1 cellular context compared by ENCODE assay signal in genomic region chr6:13229205-13230085, GRCh38.
TF ChIP-seq lines count a peak whose summit lies in the region.

No MANE protein-coding gene starts in this region.

TF ChIP-seq in HepG2, 621 proteins besides CTCF, POLR2A, EP300 and RAD21 (continued from another document):
- TF ChIP-seq, protein P1, sequence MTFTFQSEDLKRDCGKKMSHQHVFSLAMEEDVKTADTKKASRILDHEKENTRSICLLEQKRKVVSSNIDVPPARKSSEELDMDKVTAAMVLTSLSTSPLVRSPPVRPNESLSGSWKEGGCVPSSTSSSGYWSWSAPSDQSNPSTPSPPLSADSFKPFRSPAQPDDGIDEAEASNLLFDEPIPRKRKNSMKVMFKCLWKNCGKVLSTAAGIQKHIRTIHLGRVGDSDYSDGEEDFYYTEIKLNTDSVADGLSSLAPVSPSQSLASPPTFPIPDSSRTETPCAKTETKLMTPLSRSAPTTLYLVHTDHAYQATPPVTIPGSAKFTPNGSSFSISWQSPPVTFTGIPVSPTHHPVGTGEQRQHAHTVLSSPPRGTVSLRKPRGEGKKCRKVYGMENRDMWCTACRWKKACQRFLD (CRISPR knock-in tag; IDR thresholded peaks at IDR 0.05; ENCODE audit: borderline replicate concordance), result 0 out of 2 replicates have a peak, but pooled peaks have one; percentile 68
- TF ChIP-seq ARID2 (CRISPR knock-in tag; IDR thresholded peaks at IDR 0.05; ENCODE audit: borderline replicate concordance) (no peak), KDM5B (CRISPR knock-in tag; IDR thresholded peaks at IDR 0.05; ENCODE audit: borderline replicate concordance) (no peak), ZBTB46 (CRISPR knock-in tag; IDR thresholded peaks at IDR 0.05; ENCODE audit: borderline replicate concordance) (no peak), MTA1 (CRISPR knock-in tag; IDR thresholded peaks at IDR 0.05; ENCODE audit: borderline replicate concordance) (no peak), ZNF619 (CRISPR knock-in tag; IDR thresholded peaks at IDR 0.05) (no peak), HMGA1 (CRISPR knock-in tag; conservative IDR thresholded peaks at IDR 0.05) (no peak), ZNF598 (CRISPR knock-in tag; IDR thresholded peaks at IDR 0.05; ENCODE audit: borderline replicate concordance) (no peak), ZFP90 (CRISPR knock-in tag; IDR thresholded peaks at IDR 0.05; ENCODE audit: borderline replicate concordance) (no peak)
- TF ChIP-seq, protein P2, sequence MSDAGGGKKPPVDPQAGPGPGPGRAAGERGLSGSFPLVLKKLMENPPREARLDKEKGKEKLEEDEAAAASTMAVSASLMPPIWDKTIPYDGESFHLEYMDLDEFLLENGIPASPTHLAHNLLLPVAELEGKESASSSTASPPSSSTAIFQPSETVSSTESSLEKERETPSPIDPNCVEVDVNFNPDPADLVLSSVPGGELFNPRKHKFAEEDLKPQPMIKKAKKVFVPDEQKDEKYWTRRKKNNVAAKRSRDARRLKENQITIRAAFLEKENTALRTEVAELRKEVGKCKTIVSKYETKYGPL (CRISPR knock-in tag; IDR thresholded peaks at IDR 0.05), result no peak
- TF ChIP-seq, protein P3, sequence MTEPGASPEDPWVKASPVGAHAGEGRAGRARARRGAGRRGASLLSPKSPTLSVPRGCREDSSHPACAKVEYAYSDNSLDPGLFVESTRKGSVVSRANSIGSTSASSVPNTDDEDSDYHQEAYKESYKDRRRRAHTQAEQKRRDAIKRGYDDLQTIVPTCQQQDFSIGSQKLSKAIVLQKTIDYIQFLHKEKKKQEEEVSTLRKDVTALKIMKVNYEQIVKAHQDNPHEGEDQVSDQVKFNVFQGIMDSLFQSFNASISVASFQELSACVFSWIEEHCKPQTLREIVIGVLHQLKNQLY (CRISPR knock-in tag; IDR thresholded peaks at IDR 0.05), result peak; percentile 65; the same call in 1 of the 2 replicates
